19 cellular contexts compared by ENCODE assay signal in the genomic region with DNA sequence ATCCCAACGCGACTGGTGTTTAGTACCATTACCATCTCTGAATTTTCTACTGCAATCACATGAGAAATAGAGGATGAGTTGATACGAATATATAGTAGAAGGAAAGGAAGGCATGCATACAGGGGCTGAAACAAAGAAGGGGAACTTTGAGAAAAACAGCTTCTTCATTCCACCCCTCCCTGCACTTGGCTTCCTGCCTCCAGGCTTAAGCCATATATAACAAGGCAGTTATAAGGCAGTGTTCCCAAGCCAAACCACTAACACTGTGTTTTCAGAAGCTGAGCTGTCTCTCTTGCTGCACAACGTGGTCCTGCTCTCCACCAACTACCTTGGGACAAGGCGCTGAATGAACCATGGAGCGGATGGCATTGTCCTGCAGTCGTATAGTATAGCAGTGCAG. TPM values are rescaled to one million over a fixed set of nuclear protein-coding genes. Genes with fewer than 3 reads are reported as not detected.
DNase-seq lines count a peak whose midpoint lies in the region; ATAC-seq and TF ChIP-seq lines count a peak whose summit lies in the region.
"Had no signal": no experiment of that assay in that cellular context is flagged by ENCODE, and none has a peak within 500 bp of the region (broad histone marks: within the 10 kb centered on the region; RNA-seq: fewer than 3 reads in every experiment).

No MANE protein-coding gene starts in this region.

- no peak overlapping the region for H2BK5ac ChIP-seq in neuronal stem cell (ENCODE audit: low read length)

- no peak overlapping the region for H3K4ac ChIP-seq in neuronal stem cell (ENCODE audit: low read length)

- H2BK12ac ChIP-seq in neuronal stem cell (ENCODE audit: low read length): no peak overlapping the region

- no peaks in the 10 kb centered on the region for H3K4me1 Mint-ChIP-seq in activated naive CD8-positive, alpha-beta T cell (ENCODE audit: low read depth)
- no peaks in the 10 kb centered on the region for H3K4me1 Mint-ChIP-seq in activated naive CD8-positive, alpha-beta T cell treated with anti-CD3 and anti-CD28 coated beads, Interleukin-2, amount 50 U/mL, for 24 hours
- peaks cover 9% of the 10 kb centered on the region for H3K4me1 Mint-ChIP-seq in chondrocyte (ENCODE audit: low read depth)

- no peak overlapping the region for H3K4me3 Mint-ChIP-seq in activated naive CD8-positive, alpha-beta T cell
- no peak overlapping the region for H3K4me3 Mint-ChIP-seq in activated naive CD8-positive, alpha-beta T cell treated with anti-CD3 and anti-CD28 coated beads, Interleukin-2, amount 50 U/mL, for 24 hours
- no peak overlapping the region for H3K4me3 Mint-ChIP-seq in chondrocyte (ENCODE audit: unreplicated experiment)
- H3K4me3 Mint-ChIP-seq: HFFc6 had no signal

- peak overlapping the region in 1 of 2 donors; percentile 34 for H3K4me3 ChIP-seq in neuronal stem cell (ENCODE audit: low read length in 2 of 2)
- H3K4me3 ChIP-seq in gastroesophageal sphincter: no peak overlapping the region
- H3K4me3 ChIP-seq: A549, Peyer's patch had no signal

- no CpG with 5 or more reads among the region's 7 CpGs for WGBS in neuronal stem cell (ENCODE audit: extremely low coverage in 2 of 2, insufficient read length in 2 of 2, insufficient replicate concordance in 1 of 2), 2 donors
- 71 to 83% methylated on average over 3 to 6 of the region's 7 CpGs for WGBS in gastroesophageal sphincter (ENCODE audit: low coverage in 1 of 2), 2 donors

- H3K27ac ChIP-seq in neuronal stem cell (replicated peaks; ENCODE audit: low read length) (no peak overlapping the region), gastroesophageal sphincter (no peak overlapping the region)
- H3K27ac ChIP-seq: A549, Peyer's patch had no signal

- no peak overlapping the region for H3K9ac ChIP-seq in neuronal stem cell (ENCODE audit: low read depth, low read length, poor library complexity)

- no peaks in the 10 kb centered on the region for H3K79me1 ChIP-seq in neuronal stem cell (ENCODE audit: low read depth, low read length)

- peak overlapping the region; percentile 25 for H2AFZ ChIP-seq in neuronal stem cell (ENCODE audit: low read length)

- no peak overlapping the region for H4K91ac ChIP-seq in neuronal stem cell (ENCODE audit: low read depth, low read length, poor library complexity)

- peaks cover 3% of the 10 kb centered on the region for H3K36me3 Mint-ChIP-seq in activated naive CD8-positive, alpha-beta T cell
- peaks cover 42% of the 10 kb centered on the region for H3K36me3 Mint-ChIP-seq in activated naive CD8-positive, alpha-beta T cell treated with anti-CD3 and anti-CD28 coated beads, Interleukin-2, amount 50 U/mL, for 24 hours (ENCODE audit: low read depth)
- H3K36me3 Mint-ChIP-seq in chondrocyte (ENCODE audit: low read depth): peaks cover 19% of the 10 kb centered on the region

- H3K27me3 ChIP-seq in neuronal stem cell (ENCODE audit: control insufficient read depth in 3 of 3, insufficient read depth in 3 of 3, low read depth in 1 of 3, low read length in 3 of 3) (no peaks in the 10 kb centered on the region), gastroesophageal sphincter (no peaks in the 10 kb centered on the region)
- H3K27me3 ChIP-seq: Peyer's patch had no signal

- no peak overlapping the region for H3K23ac ChIP-seq in neuronal stem cell (ENCODE audit: low read depth, low read length, poor library complexity)

- DNase-seq in activated naive CD8-positive, alpha-beta T cell treated with anti-CD3 and anti-CD28 coated beads, Interleukin-2, amount 50 U/mL, for 24 hours: no peak
- DNase-seq in MV-4-11 (lab: John Stamatoyannopoulos, UW) (peak; percentile 60), chondrocyte (ENCODE audit: low spot score) (no peak), neuronal stem cell (ENCODE audit: low spot score) (no peak), NCI-H524 treated with DMSO at 0.1 percent for 48 hours (lab: John Stamatoyannopoulos, UW) (no peak), NK-92 (lab: John Stamatoyannopoulos, UW; ENCODE audit: unreplicated experiment) (no peak)
- DNase-seq: C1 segment of cervical spinal cord, DMS 273 treated with DMSO at 0.1 percent for 48 hours, EL, HFFc6, KG1, NCI-H1092, NCI-H2081 treated with DMSO at 0.1 percent for 48 hours, NCI-H510A treated with DMSO at 0.1 percent for 48 hours, Peyer's patch, SIG-M5 had no signal

- H3K27me3 Mint-ChIP-seq in activated naive CD8-positive, alpha-beta T cell: no peaks in the 10 kb centered on the region
- H3K27me3 Mint-ChIP-seq in activated naive CD8-positive, alpha-beta T cell treated with anti-CD3 and anti-CD28 coated beads, Interleukin-2, amount 50 U/mL, for 24 hours: no peaks in the 10 kb centered on the region
- no peaks in the 10 kb centered on the region for H3K27me3 Mint-ChIP-seq in chondrocyte (ENCODE audit: low read depth)

- no peak overlapping the region for H4K8ac ChIP-seq in neuronal stem cell (ENCODE audit: low read depth, low read length)

- H3K9me3 ChIP-seq in neuronal stem cell (replicated peaks in 1 of 2; ENCODE audit: control insufficient read depth in 2 of 2, insufficient read depth in 1 of 2, low read depth in 1 of 2, low read length in 2 of 2) (no peaks in the 10 kb centered on the region), gastroesophageal sphincter (no peaks in the 10 kb centered on the region)
- H3K9me3 ChIP-seq: A549, Peyer's patch had no signal

- H2AK5ac ChIP-seq in neuronal stem cell (ENCODE audit: low read depth, low read length): no peak overlapping the region

- no peak overlapping the region for H3K14ac ChIP-seq in neuronal stem cell (ENCODE audit: low read length)

- peak overlapping the region; percentile 58 for H3K27ac Mint-ChIP-seq in activated naive CD8-positive, alpha-beta T cell
- no peak overlapping the region for H3K27ac Mint-ChIP-seq in activated naive CD8-positive, alpha-beta T cell treated with anti-CD3 and anti-CD28 coated beads, Interleukin-2, amount 50 U/mL, for 24 hours
- peak overlapping the region; percentile 17 for H3K27ac Mint-ChIP-seq in chondrocyte (ENCODE audit: unreplicated experiment)
- H3K27ac Mint-ChIP-seq: HFFc6 had no signal

- no peaks in the 10 kb centered on the region for H3K4me1 ChIP-seq in neuronal stem cell (ENCODE audit: control insufficient read depth in 2 of 2, insufficient read depth in 1 of 2, low read depth in 1 of 2, low read length in 2 of 2)
- H3K4me1 ChIP-seq in gastroesophageal sphincter: no peaks in the 10 kb centered on the region
- H3K4me1 ChIP-seq: Peyer's patch had no signal

- H2BK120ac ChIP-seq in neuronal stem cell (ENCODE audit: low read depth, low read length): no peak overlapping the region

- no peak for TF ChIP-seq CTCF in chondrocyte (IDR thresholded peaks at IDR 0.05)
- no peak for TF ChIP-seq CTCF in gastroesophageal sphincter (IDR thresholded peaks at IDR 0.05)

- TF ChIP-seq EP300 in gastroesophageal sphincter (IDR thresholded peaks at IDR 0.05): no peak

- H3K36me3 ChIP-seq in neuronal stem cell (replicated peaks in 1 of 2; ENCODE audit: control insufficient read depth in 2 of 2, insufficient read depth in 2 of 2, low read length in 2 of 2) (peaks cover 27 to 54% of the 10 kb centered on the region in 2 donors), gastroesophageal sphincter (peaks cover 5 to 100% of the 10 kb centered on the region in 2 donors)

- no peak for ATAC-seq in activated naive CD8-positive, alpha-beta T cell treated with anti-CD3 and anti-CD28 coated beads, Interleukin-2, amount 50 U/mL, for 24 hours
- ATAC-seq in gastroesophageal sphincter: no peak

- H3K9me3 Mint-ChIP-seq in activated naive CD8-positive, alpha-beta T cell (ENCODE audit: low read depth): no peaks in the 10 kb centered on the region
- H3K9me3 Mint-ChIP-seq in activated naive CD8-positive, alpha-beta T cell treated with anti-CD3 and anti-CD28 coated beads, Interleukin-2, amount 50 U/mL, for 24 hours: no peaks in the 10 kb centered on the region
- no peaks in the 10 kb centered on the region for H3K9me3 Mint-ChIP-seq in chondrocyte (ENCODE audit: low read depth)
- H3K9me3 Mint-ChIP-seq: HFFc6 had no signal

- H3K4me2 ChIP-seq in neuronal stem cell (ENCODE audit: insufficient read depth, low read length, poor library complexity, severe bottlenecking): no peak overlapping the region
- H3K4me2 ChIP-seq: A549 had no signal

- no peak overlapping the region for H3K18ac ChIP-seq in neuronal stem cell (ENCODE audit: low read length)

- TF ChIP-seq POLR2A in gastroesophageal sphincter (IDR thresholded peaks at IDR 0.05): no peak

- no peak overlapping the region for H2BK15ac ChIP-seq in neuronal stem cell (ENCODE audit: low read length)

RNA-seq across cellular contexts. Expression of a gene that starts 11.0 kb away (rescaled TPM):
- total RNA-seq in chondrocyte: 25.3 to 30.5 TPM (median 26.2 TPM) in 3 replicates
- polyA plus RNA-seq in neuronal stem cell (2013, experiment 1 of 2): 35.3 TPM
- 35.6 TPM for polyA plus RNA-seq in neuronal stem cell (2013, experiment 2 of 2)
- total RNA-seq in gastroesophageal sphincter: 10 to 100 TPM; 30.2 to 49.7 (median 42.6) TPM

RNA-seq across cellular contexts. Expression of a gene that starts 24.3 kb away (rescaled TPM):
- total RNA-seq in chondrocyte (40.5 to 49.6 TPM (median 48.3 TPM) in 3 replicates), gastroesophageal sphincter (10 to 100 TPM; 19.1 to 35.0 (median 28.3) TPM)
- polyA plus RNA-seq in neuronal stem cell (2013, experiment 1 of 2): 16.9 TPM
- polyA plus RNA-seq in neuronal stem cell (2013, experiment 2 of 2): 17.6 TPM

RNA-seq across cellular contexts. Expression of a gene that starts 32.9 kb away (rescaled TPM):
- total RNA-seq in chondrocyte: 26.8 to 41.4 TPM (median 33.0 TPM) in 3 replicates
- polyA plus RNA-seq in neuronal stem cell (2013, experiment 1 of 2): 26.1 TPM
- 27.3 TPM for polyA plus RNA-seq in neuronal stem cell (2013, experiment 2 of 2)
- 10 to 100 TPM; 24.9 to 47.1 (median 32.4) TPM for total RNA-seq in gastroesophageal sphincter
